ENCODE assay signal across 15 cellular contexts in genomic region chr5:160835818-160836528, GRCh38.
DNase-seq lines count a peak whose midpoint lies in the region; ATAC-seq and TF ChIP-seq lines count a peak whose summit lies in the region.
"Had no signal": no experiment of that assay in that cellular context is flagged by ENCODE, and none has a peak within 500 bp of the region (broad histone marks: within the 10 kb centered on the region; RNA-seq: fewer than 3 reads in every experiment).

No MANE protein-coding gene starts in this region.

- no peaks in the 10 kb centered on the region for H3K27me3 ChIP-seq in RWPE2 (ENCODE audit: insufficient read depth, poor library complexity, severe bottlenecking)

- DNase-seq in RWPE2 (ENCODE audit: low spot score) = no peak
- DNase-seq in DMS79 (lab: John Stamatoyannopoulos, UW) = no peak
- DNase-seq in central memory CD4-positive, alpha-beta T cell = no peak
- no peak for DNase-seq in DMS53 treated with DMSO at 0.1 percent for 48 hours (lab: John Stamatoyannopoulos, UW; ENCODE audit: unreplicated experiment)
- DNase-seq: DMS79 treated with DMSO at 0.1 percent for 48 hours, endodermal cell, foreskin melanocyte, Karpas-422, NCI-H187 treated with DMSO at 0.1 percent for 48 hours, nucleus accumbens, WERI-Rb-1 had no signal

- H3K9me3 ChIP-seq in RWPE2 (ENCODE audit: severe bottlenecking) = no peaks in the 10 kb centered on the region

- no peak overlapping the region for H3K4me3 ChIP-seq in RWPE2 (ENCODE audit: severe bottlenecking)
- H3K4me3 ChIP-seq: SK-N-MC had no signal

- peaks cover 32% of the 10 kb centered on the region for H3K4me1 ChIP-seq in RWPE2 (ENCODE audit: insufficient read depth, poor library complexity, severe bottlenecking)

- ATAC-seq in GM18870 (IDR thresholded peaks at IDR 0.05; ENCODE audit: unreplicated experiment) (peak; percentile 57), GM21528 (IDR thresholded peaks at IDR 0.05; ENCODE audit: low FRiP score, unreplicated experiment) (peak; percentile 70), HG03103 (IDR thresholded peaks at IDR 0.05; ENCODE audit: low read depth, unreplicated experiment) (peak; percentile 49), RWPE2 (ENCODE audit: low read depth) (no peak)

- peak overlapping the region; percentile 98 for H3K27ac ChIP-seq in RWPE2 (ENCODE audit: poor library complexity, severe bottlenecking)
- H3K27ac ChIP-seq: SK-N-MC, WERI-Rb-1 had no signal

- no peak for TF ChIP-seq CTCF in RWPE2 (IDR thresholded peaks at IDR 0.05; ENCODE audit: poor library complexity, severe bottlenecking)

- no peaks in the 10 kb centered on the region for H3K36me3 ChIP-seq in RWPE2 (ENCODE audit: low read depth)
- H3K36me3 ChIP-seq: WERI-Rb-1 had no signal
